ENCODE assay signal across 16 cellular contexts in genomic region chr18:23208600-23208999, GRCh38.
"Had no signal": no experiment of that assay in that cellular context is flagged by ENCODE, and none has a peak within 500 bp of the region (broad histone marks: within the 10 kb centered on the region; RNA-seq: fewer than 3 reads in every experiment).

No MANE protein-coding gene starts in this region.

- H3K36me3 ChIP-seq: thoracic aorta had no signal

- H3K27me3 Mint-ChIP-seq: progenitor cell of endocrine pancreas had no signal

- ATAC-seq: esophagus mucosa; left colon; naive thymus-derived CD8-positive, alpha-beta T cell; right cardiac atrium had no signal

- H3K4me1 Mint-ChIP-seq: stimulated activated memory B cell treated with anti-CD40 and anti-IgM and Interleukin-4, amounts not matched to agents 10 μg/mL and 1 μg/mL and 100 μg/mL, for 72 hours had no signal

- H3K27ac ChIP-seq: thoracic aorta had no signal

- H3K27ac Mint-ChIP-seq: brain; naive thymus-derived CD8-positive, alpha-beta T cell; stimulated activated memory B cell treated with anti-CD40 and anti-IgM and Interleukin-4, amounts not matched to agents 10 μg/mL and 1 μg/mL and 100 μg/mL, for 72 hours had no signal

- DNase-seq: activated CD4-positive, CD25-positive, alpha-beta regulatory T cell treated with anti-CD3 and anti-CD28 coated beads, Interleukin-2, amount 50 U/mL, for 72 hours; amniotic stem cell; cerebellar nuclear complex; glutamatergic neuron; left colon; mammary epithelial cell; naive thymus-derived CD8-positive, alpha-beta T cell; right cardiac atrium; SW 1271; T-helper 9 cell had no signal

- H3K4me2 ChIP-seq: smooth muscle cell had no signal

- H3K4me3 Mint-ChIP-seq: brain; naive thymus-derived CD8-positive, alpha-beta T cell; stimulated activated memory B cell treated with anti-CD40 and anti-IgM and Interleukin-4, amounts not matched to agents 10 μg/mL and 1 μg/mL and 100 μg/mL, for 72 hours had no signal

- H3K4me3 ChIP-seq: smooth muscle cell, thoracic aorta had no signal
